Comparison of ENCODE assay signal across 4 cellular contexts in genomic region chr14:49551569-49551968, GRCh38.
"Had no signal": no experiment of that assay in that cellular context is flagged by ENCODE, and none has a peak within 500 bp of the region (broad histone marks: within the 10 kb centered on the region; RNA-seq: fewer than 3 reads in every experiment).

No MANE protein-coding gene starts in this region.

- H3K27ac Mint-ChIP-seq: GM23338 had no signal

- H3K4me3 Mint-ChIP-seq: GM23338, H9 had no signal

- H3K27ac ChIP-seq: HL-60 had no signal

- H3K4me2 ChIP-seq: GM23338 had no signal

- H3K4me3 ChIP-seq: GM23338 had no signal

- H2AFZ ChIP-seq: GM23338 had no signal

- FAIRE-seq: H54 had no signal

- DNase-seq: H9 had no signal
